In the genomic region with DNA sequence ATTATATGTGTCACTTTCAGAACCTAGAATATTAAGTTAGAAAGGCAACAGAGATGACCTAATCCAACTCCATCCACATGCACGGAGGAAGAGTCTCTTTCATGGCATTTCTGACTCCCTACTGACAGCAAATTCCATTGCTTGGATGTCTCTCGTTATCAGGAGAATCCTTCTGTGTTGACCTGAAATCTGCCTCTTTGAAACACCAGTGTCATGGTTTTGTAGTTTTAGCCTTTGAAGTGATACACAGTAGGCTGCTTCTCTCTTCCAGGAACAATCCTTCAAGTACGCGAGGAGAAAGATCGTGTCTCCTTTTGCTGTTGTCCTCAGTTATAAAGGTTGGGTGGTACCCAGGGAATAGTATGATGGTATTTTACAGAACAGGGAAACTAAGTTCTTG, we compare ENCODE assay signal across 18 cellular contexts.
"Had no signal": no experiment of that assay in that cellular context is flagged by ENCODE, and none has a peak within 500 bp of the region (broad histone marks: within the 10 kb centered on the region; RNA-seq: fewer than 3 reads in every experiment).

No MANE protein-coding gene starts in this region.

- H3K4me2 ChIP-seq: hepatocyte had no signal

- H3K27ac Mint-ChIP-seq: activated CD4-positive, alpha-beta memory T cell treated with anti-CD3 and anti-CD28 coated beads, Interleukin-2, amount 10 ng/mL, durations not matched to agents 7 days and 5 days; activated naive CD4-positive, alpha-beta T cell treated with anti-CD3 and anti-CD28 coated beads, Interleukin-2, amount 50 U/mL, for 72 hours; dendritic cell treated with granulocyte-macrophage colony-stimulating factor and Interleukin-4, amounts not matched to agents 40 ng/mL and 50 ng/mL, for 4 days; endodermal cell; naive thymus-derived CD4-positive, alpha-beta T cell had no signal

- DNase-seq: activated CD4-positive, alpha-beta memory T cell treated with anti-CD3 and anti-CD28 coated beads, Interleukin-2, amount 10 ng/mL, durations not matched to agents 7 days and 5 days; activated CD4-positive, alpha-beta T cell treated with anti-CD3 and anti-CD28 coated beads for 4 hours; activated gamma-delta T cell; activated T-cell treated with anti-CD3 and anti-CD28 coated beads, Interleukin-2, amount 50 U/mL, for 4 hours; endodermal cell; islet precursor cell; mammary epithelial cell; naive thymus-derived CD4-positive, alpha-beta T cell; retina; stimulated activated CD4-positive, alpha-beta T cell treated with anti-CD3 and anti-CD28 coated beads, Interleukin-4, amount 100 ng/mL, for 24 hours; stimulated activated naive CD4-positive, alpha-beta T cell; T-helper 2 cell; transverse colon had no signal

- H3K79me2 ChIP-seq: hepatocyte had no signal

- H3K4me1 ChIP-seq: transverse colon had no signal

- H3K27me3 ChIP-seq: hepatocyte, neutrophil, transverse colon had no signal

- H3K36me3 Mint-ChIP-seq: activated naive CD4-positive, alpha-beta T cell treated with anti-CD3 and anti-CD28 coated beads, Interleukin-2, amount 50 U/mL, for 72 hours had no signal

- H3K36me3 ChIP-seq: transverse colon had no signal

- H3K27ac ChIP-seq: neutrophil, transverse colon had no signal

- H2AFZ ChIP-seq: hepatocyte had no signal

- H3K27me3 Mint-ChIP-seq: brain; dendritic cell treated with granulocyte-macrophage colony-stimulating factor and Interleukin-4, amounts not matched to agents 40 ng/mL and 50 ng/mL, for 4 days had no signal

- H3K4me1 Mint-ChIP-seq: endodermal cell had no signal

- H3K9me3 Mint-ChIP-seq: activated CD4-positive, alpha-beta memory T cell treated with anti-CD3 and anti-CD28 coated beads, Interleukin-2, amount 10 ng/mL, durations not matched to agents 7 days and 5 days; activated naive CD4-positive, alpha-beta T cell treated with anti-CD3 and anti-CD28 coated beads, Interleukin-2, amount 50 U/mL, for 72 hours; activated T-cell treated with anti-CD3 and anti-CD28 coated beads, Interleukin-2, amount 50 U/mL, for 4 hours; brain; dendritic cell treated with granulocyte-macrophage colony-stimulating factor and Interleukin-4, amounts not matched to agents 40 ng/mL and 50 ng/mL, for 4 days; endodermal cell had no signal

- H3K4me3 ChIP-seq: hepatocyte, transverse colon had no signal

- H3K4me3 Mint-ChIP-seq: activated CD4-positive, alpha-beta memory T cell treated with anti-CD3 and anti-CD28 coated beads, Interleukin-2, amount 10 ng/mL, durations not matched to agents 7 days and 5 days; activated T-cell treated with anti-CD3 and anti-CD28 coated beads, Interleukin-2, amount 50 U/mL, for 4 hours; brain; dendritic cell treated with granulocyte-macrophage colony-stimulating factor and Interleukin-4, amounts not matched to agents 40 ng/mL and 50 ng/mL, for 4 days; endodermal cell; naive thymus-derived CD4-positive, alpha-beta T cell had no signal
